Comparison of ENCODE assay signal across 27 cellular contexts in genomic region chr6:154961141-154961540, GRCh38. TPM values are rescaled to one million over a fixed set of nuclear protein-coding genes. Genes with fewer than 3 reads are reported as not detected.
DNase-seq lines count a peak whose midpoint lies in the region; ATAC-seq and TF ChIP-seq lines count a peak whose summit lies in the region.
"Had no signal": no experiment of that assay in that cellular context is flagged by ENCODE, and none has a peak within 500 bp of the region (broad histone marks: within the 10 kb centered on the region; RNA-seq: fewer than 3 reads in every experiment).

No MANE protein-coding gene starts in this region.

- 44 to 71% methylated on average over 1 to 2 of the region's 2 CpGs for WGBS in transverse colon (ENCODE audit: low coverage in 1 of 2), 2 donors

- H3K4me3 Mint-ChIP-seq in WTC11 = no peak overlapping the region
- H3K4me3 Mint-ChIP-seq: CD8-positive, alpha-beta T cell; HFFc6 had no signal

- intact Hi-C loops in transverse colon (cut with DNase I; ENCODE audit: low total_unique reads) = no loop called here

- peaks cover 14% of the 10 kb centered on the region for H3K4me1 Mint-ChIP-seq in WTC11

- CTCF ChIA-PET in WTC11 (lab: Charles Lee) = no interaction called here

- H3K36me3 Mint-ChIP-seq in WTC11 = peaks cover 2% of the 10 kb centered on the region

- no peak overlapping the region for H3K27ac ChIP-seq in BLaER1 treated with 17β-estradiol and CSF1 and Interleukin-3, amounts not matched to agents 10 nM and 100 nM
- peak overlapping the region; percentile 37 to 65 (median 62) for H3K27ac ChIP-seq in transverse colon
- H3K27ac ChIP-seq: C4-2B had no signal

- TF ChIP-seq EP300 in transverse colon (IDR thresholded peaks at IDR 0.05; ENCODE audit: low read depth) = no peak

- POLR2A ChIA-PET in WTC11 (lab: Charles Lee) = no interaction called here

- peaks cover 0 to 18% (median 10%) of the 10 kb centered on the region in 10 experiments; a peak in 17 of 20 replicates for H3K4me1 ChIP-seq in BLaER1 treated with 17β-estradiol and CSF1 and Interleukin-3, amounts not matched to agents 10 nM and 100 nM
- H3K4me1 ChIP-seq in transverse colon = peaks cover 0 to 23% (median 11%) of the 10 kb centered on the region in 4 donors

- no peaks in the 10 kb centered on the region for H4K20me1 ChIP-seq in BLaER1 treated with 17β-estradiol and CSF1 and Interleukin-3, amounts not matched to agents 10 nM and 100 nM

- H3K27me3 ChIP-seq in BLaER1 treated with 17β-estradiol and CSF1 and Interleukin-3, amounts not matched to agents 10 nM and 100 nM = no peaks in the 10 kb centered on the region
- H3K27me3 ChIP-seq in transverse colon = no peaks in the 10 kb centered on the region

- ATAC-seq in WTC11 = no peak
- ATAC-seq: CD8-positive, alpha-beta T cell; Panc1 had no signal

- TF ChIP-seq POLR2A in transverse colon (IDR thresholded peaks at IDR 0.05) = no peak

- H3K4me2 ChIP-seq in BLaER1 treated with 17β-estradiol and CSF1 and Interleukin-3, amounts not matched to agents 10 nM and 100 nM = peak overlapping the region in 6 of 11 experiments; percentile 1 to 50 (median 20); a peak in 7 of 22 replicates

- H3K27ac Mint-ChIP-seq in WTC11 = peak overlapping the region; percentile 79; the same call in 1 of the 2 replicates
- H3K27ac Mint-ChIP-seq: CD8-positive, alpha-beta T cell; HFFc6 had no signal

- in situ Hi-C loops in transverse colon (cut with MboI; ENCODE audit: low pct_ligation_motif_present in 1 of 4, low pct_unique_long_range_greater_than_20kb in 1 of 4, low sequenced_read_pairs in 3 of 4) = no loop called here

- H3K9me3 Mint-ChIP-seq in WTC11 = no peaks in the 10 kb centered on the region
- H3K9me3 Mint-ChIP-seq: CD8-positive, alpha-beta T cell; HFFc6 had no signal

- no peak for TF ChIP-seq CTCF in WTC11 (IDR thresholded peaks at IDR 0.05)
- no peak for TF ChIP-seq CTCF in transverse colon (IDR thresholded peaks at IDR 0.05)

- peaks cover 0 to 7% (median 0%) of the 10 kb centered on the region in 11 experiments; a peak in 1 of 22 replicates for H3K36me3 ChIP-seq in BLaER1 treated with 17β-estradiol and CSF1 and Interleukin-3, amounts not matched to agents 10 nM and 100 nM
- H3K36me3 ChIP-seq in transverse colon = no peaks in the 10 kb centered on the region
- H3K36me3 ChIP-seq: HAP-1 had no signal

- H3K9me3 ChIP-seq in BLaER1 treated with 17β-estradiol and CSF1 and Interleukin-3, amounts not matched to agents 10 nM and 100 nM (replicated peaks in 1 of 11) = peaks cover 0 to 2% (median 0%) of the 10 kb centered on the region in 11 experiments; a peak in 2 of 22 replicates
- no peaks in the 10 kb centered on the region for H3K9me3 ChIP-seq in transverse colon
- H3K9me3 ChIP-seq: HAP-1 had no signal

- H3K9ac ChIP-seq in BLaER1 treated with 17β-estradiol and CSF1 and Interleukin-3, amounts not matched to agents 10 nM and 100 nM = no peak overlapping the region

- H3K27me3 Mint-ChIP-seq in WTC11 (ENCODE audit: low read depth) = no peaks in the 10 kb centered on the region

- no peak overlapping the region for H3K4me3 ChIP-seq in BLaER1 treated with 17β-estradiol and CSF1 and Interleukin-3, amounts not matched to agents 10 nM and 100 nM
- no peak overlapping the region for H3K4me3 ChIP-seq in transverse colon
- H3K4me3 ChIP-seq: HAP-1 had no signal

- DNase-seq in WTC11 (ENCODE audit: low spot score) (no peak), mesenteric fat pad (ENCODE audit: low spot score) (peak; percentile 9), transverse colon (peak; percentile 63), ureter (ENCODE audit: low spot score) (no peak), cortex of kidney (lab: John Stamatoyannopoulos, UW) (no peak), NCI-H2227 (lab: John Stamatoyannopoulos, UW; ENCODE audit: unreplicated experiment) (no peak)
- DNase-seq: AML-193; CD8-positive, alpha-beta T cell; DMS 273 treated with DMSO at 0.1 percent for 48 hours; DMS79; EL; GDM1; GOT3; HFFc6; KBM-7; MM.1S; NCI-H1048; NCI-H1417 treated with DMSO at 0.1 percent for 48 hours; NCI-H1694 treated with DMSO at 0.1 percent for 48 hours; NCI-H2081; NCI-H226; NCI-H510A; NCI-H69 had no signal

TF ChIP-seq in WTC11, 78 proteins besides CTCF, POLR2A, EP300 and RAD21:
- TF ChIP-seq HMGXB4 (CRISPR knock-in tag; IDR thresholded peaks at IDR 0.05) (no peak), ZNF121 (CRISPR knock-in tag; IDR thresholded peaks at IDR 0.05) (no peak), RELA (CRISPR knock-in tag; IDR thresholded peaks at IDR 0.05; ENCODE audit: borderline replicate concordance) (no peak), NFYB (CRISPR knock-in tag; conservative IDR thresholded peaks at IDR 0.05; ENCODE audit: low read depth) (no peak), ZNF219 (CRISPR knock-in tag; IDR thresholded peaks at IDR 0.05; ENCODE audit: borderline replicate concordance) (no peak), GTF2I (CRISPR knock-in tag; conservative IDR thresholded peaks at IDR 0.05) (no peak), IRF2 (CRISPR knock-in tag; IDR thresholded peaks at IDR 0.05; ENCODE audit: borderline replicate concordance, low read depth) (no peak), EMX1 (CRISPR knock-in tag; IDR thresholded peaks at IDR 0.05) (no peak), MXD4 (CRISPR knock-in tag; IDR thresholded peaks at IDR 0.05; ENCODE audit: borderline replicate concordance) (no peak), FOXP4 (CRISPR knock-in tag; IDR thresholded peaks at IDR 0.05) (no peak), MAX (CRISPR knock-in tag; IDR thresholded peaks at IDR 0.05) (no peak), KAT7 (CRISPR knock-in tag; IDR thresholded peaks at IDR 0.05; ENCODE audit: borderline replicate concordance) (no peak)

RNA-seq across cellular contexts. Expression of gene TIAM2, which starts 34.0 kb away (rescaled TPM):
- total RNA-seq in WTC11 (2021) (15.1 to 19.2 TPM (median 16.9 TPM) in 3 replicates), mesenteric fat pad (5.9 TPM), transverse colon (10 to 100 TPM in 1 of 4 donors, 1 to 10 TPM in 3; 4.2 to 12.7 (median 7.5) TPM), ureter (12.8 TPM)

Comparison
In these comparisons a context has a peak if more than half of its experiments do, and no peak if none do; other contexts are left out.
1. H3K27ac ChIP-seq: peak in transverse colon (4 of 4); none in BLaER1 treated with 17β-estradiol and CSF1 and Interleukin-3, amounts not matched to agents 10 nM and 100 nM (0 of 11).
2. DNase-seq: peak in mesenteric fat pad (single experiment) and transverse colon (single experiment); none in WTC11 (single experiment), ureter (single experiment), cortex of kidney (single experiment) and NCI-H2227 (single experiment).